ENCODE assay signal across 25 cellular contexts in the genomic region with DNA sequence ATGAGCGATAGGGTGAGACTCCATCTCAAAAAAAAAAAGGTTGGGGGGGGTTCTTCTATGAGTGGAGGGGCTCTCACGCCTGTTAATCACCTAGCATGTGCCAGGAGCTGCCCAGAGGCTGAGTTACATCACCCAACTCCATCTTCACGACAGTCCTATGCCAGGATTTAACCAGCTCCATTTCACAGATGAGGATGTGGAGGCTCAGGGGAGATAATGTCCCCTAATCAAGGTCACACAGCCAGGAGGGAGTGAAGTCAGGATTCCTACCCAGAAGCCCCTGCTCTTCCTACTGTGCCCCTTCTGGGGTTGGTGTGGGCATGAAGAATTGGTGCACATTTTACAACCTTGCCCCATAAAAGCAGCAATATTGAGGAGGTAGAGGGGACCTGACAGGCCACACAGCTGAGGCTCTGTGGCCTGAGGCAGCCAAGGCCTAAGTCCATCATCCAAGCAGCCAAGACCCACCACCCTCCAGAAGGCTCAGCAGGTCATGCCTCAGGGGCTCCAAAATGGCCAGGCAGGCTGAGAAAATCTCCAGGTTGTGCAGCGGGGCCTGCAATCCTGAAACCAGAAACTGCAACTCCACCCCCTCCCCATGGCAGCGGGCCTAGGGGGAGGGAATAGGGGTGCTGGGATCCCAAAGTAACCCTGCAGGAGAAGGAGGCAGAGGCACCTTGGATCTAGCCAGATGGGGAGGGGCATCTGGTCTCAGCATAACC. TPM values are rescaled to one million over a fixed set of nuclear protein-coding genes. Genes with fewer than 3 reads are reported as not detected.
"Had no signal": no experiment of that assay in that cellular context is flagged by ENCODE, and none has a peak within 500 bp of the region (broad histone marks: within the 10 kb centered on the region; RNA-seq: fewer than 3 reads in every experiment).

No MANE protein-coding gene starts in this region.

- H3K4me2 ChIP-seq: PC-9 had no signal

- H3K27ac ChIP-seq: ascending aorta, PC-9 had no signal

- H3K9me3 Mint-ChIP-seq: activated naive CD4-positive, alpha-beta T cell treated with anti-CD3 and anti-CD28 coated beads, Interleukin-2, amount 50 U/mL, for 24 hours; brain; T-helper 1 cell treated with Interleukin-12 subunit alpha and Interleukin-12 subunit beta and Interleukin-4 antibody, amounts not matched to agents 30 μg/mL and 1 μg/mL, for 36 hours; WTC11 had no signal

- H2AFZ ChIP-seq: PC-9 had no signal

- H3K4me1 ChIP-seq: ascending aorta had no signal

- H3K9me3 ChIP-seq: ascending aorta had no signal

- H3K4me3 Mint-ChIP-seq: activated CD8-positive, alpha-beta T cell treated with anti-CD3 and anti-CD28 coated beads, Interleukin-2, amount 10 ng/mL, durations not matched to agents 7 days and 5 days; activated naive CD4-positive, alpha-beta T cell treated with anti-CD3 and anti-CD28 coated beads, Interleukin-2, amount 50 U/mL, for 24 hours; brain; T-helper 1 cell treated with Interleukin-12 subunit alpha and Interleukin-12 subunit beta and Interleukin-4 antibody, amounts not matched to agents 30 μg/mL and 1 μg/mL, for 36 hours; WTC11 had no signal

- ATAC-seq: activated CD8-positive, alpha-beta T cell treated with anti-CD3 and anti-CD28 coated beads, Interleukin-2, amount 10 ng/mL, durations not matched to agents 7 days and 5 days; WTC11 had no signal

- H3K27ac Mint-ChIP-seq: activated CD8-positive, alpha-beta T cell treated with anti-CD3 and anti-CD28 coated beads, Interleukin-2, amount 10 ng/mL, durations not matched to agents 7 days and 5 days; activated naive CD4-positive, alpha-beta T cell treated with anti-CD3 and anti-CD28 coated beads, Interleukin-2, amount 50 U/mL, for 24 hours; brain; T-helper 1 cell treated with Interleukin-12 subunit alpha and Interleukin-12 subunit beta and Interleukin-4 antibody, amounts not matched to agents 30 μg/mL and 1 μg/mL, for 36 hours; WTC11 had no signal

- DNase-seq: activated CD4-positive, alpha-beta T cell treated with anti-CD3 and anti-CD28 coated beads for 48 hours; activated CD4-positive, alpha-beta T cell treated with anti-CD3 and anti-CD28 coated beads, Interleukin-2, amount 50 U/mL, for 4 hours; activated CD4-positive, CD25-positive, alpha-beta regulatory T cell treated with anti-CD3 and anti-CD28 coated beads, Interleukin-2, amount 50 U/mL, for 72 hours; activated CD8-positive, alpha-beta memory T cell treated with anti-CD3 and anti-CD28 coated beads, Interleukin-2, amount 50 U/mL, for 48 hours; activated CD8-positive, alpha-beta T cell treated with anti-CD3 and anti-CD28 coated beads, Interleukin-2, amount 10 ng/mL, durations not matched to agents 7 days and 5 days; activated effector memory CD4-positive, alpha-beta T cell treated with Interleukin-2 at 50 U/mL for 16 hours; activated naive CD4-positive, alpha-beta T cell; activated T-cell treated with anti-CD3 and anti-CD28 coated beads, Interleukin-2, amount 50 U/mL, for 1 hour; amniotic stem cell; Kasumi-1; KBM-7; NCI-H1105 treated with DMSO at 0.1 percent for 48 hours; NCI-H1436 treated with DMSO at 0.1 percent for 48 hours; NCI-H187; NCI-H2081; NCI-H524; PC-9; SHP77 treated with DMSO at 0.1 percent for 48 hours; T-helper 9 cell had no signal

- H3K27me3 ChIP-seq: ascending aorta had no signal

- H3K36me3 Mint-ChIP-seq: activated naive CD4-positive, alpha-beta T cell treated with anti-CD3 and anti-CD28 coated beads, Interleukin-2, amount 50 U/mL, for 24 hours; brain; WTC11 had no signal

- H3K36me3 ChIP-seq: ascending aorta had no signal

- H3K4me3 ChIP-seq: ascending aorta, PC-9 had no signal

RNA-seq across cellular contexts. Expression of a gene that starts 6.9 kb away (rescaled TPM):
- total RNA-seq: activated CD8-positive, alpha-beta T cell treated with anti-CD3 and anti-CD28 coated beads, Interleukin-2, amount 10 ng/mL, durations not matched to agents 7 days and 5 days; ascending aorta; PC-9; SK-MEL-5; WTC11 had no signal

RNA-seq across cellular contexts. Expression of a gene that starts 18.4 kb away (rescaled TPM):
- total RNA-seq: activated CD8-positive, alpha-beta T cell treated with anti-CD3 and anti-CD28 coated beads, Interleukin-2, amount 10 ng/mL, durations not matched to agents 7 days and 5 days; ascending aorta; PC-9; SK-MEL-5 had no signal
